ENCODE assay signal across 17 cellular contexts in genomic region chr1:3327936-3328590, GRCh38.
DNase-seq lines count a peak whose midpoint lies in the region; ATAC-seq and TF ChIP-seq lines count a peak whose summit lies in the region.
"Had no signal": no experiment of that assay in that cellular context is flagged by ENCODE, and none has a peak within 500 bp of the region (broad histone marks: within the 10 kb centered on the region; RNA-seq: fewer than 3 reads in every experiment).

No MANE protein-coding gene starts in this region.

- no peak overlapping the region for H2BK120ac ChIP-seq in neuronal stem cell (ENCODE audit: low read depth, low read length)

- H3K14ac ChIP-seq in neuronal stem cell (ENCODE audit: low read length) = peak overlapping the region; percentile 31

- no peak overlapping the region for H3K9ac ChIP-seq in neuronal stem cell (ENCODE audit: low read depth, low read length, poor library complexity)
- H3K9ac ChIP-seq: KMS-11, SK-N-SH had no signal

- peaks cover 13% of the 10 kb centered on the region for H3K27me3 ChIP-seq in SJCRH30
- H3K27me3 ChIP-seq in heart right ventricle = peaks cover 0 to 35% (median 12%) of the 10 kb centered on the region in 7 donors
- H3K27me3 ChIP-seq in neuronal stem cell (ENCODE audit: control insufficient read depth in 3 of 3, insufficient read depth in 3 of 3, low read depth in 1 of 3, low read length in 3 of 3) = peaks cover 0 to 30% (median 0%) of the 10 kb centered on the region in 3 experiments

- no peaks in the 10 kb centered on the region for H3K79me1 ChIP-seq in neuronal stem cell (ENCODE audit: low read depth, low read length)

- CTCF ChIA-PET in HEK293 (lab: Yijun Ruan, JAX) = interaction anchor here (1.4 kb wide), 1 partner anchor 8 kb away, joined by 6 read pairs; no protein-coding TSS in a partner anchor

- H2BK5ac ChIP-seq in neuronal stem cell (ENCODE audit: low read length) = no peak overlapping the region

- H4K8ac ChIP-seq in neuronal stem cell (ENCODE audit: low read depth, low read length) = no peak overlapping the region

- no peak overlapping the region for H3K4ac ChIP-seq in neuronal stem cell (ENCODE audit: low read length)

- DNase-seq in SJCRH30 = peak; percentile 39 to 70
- DNase-seq in heart right ventricle = peak; percentile 67 to 71
- no peak for DNase-seq in neuronal stem cell (ENCODE audit: low spot score)
- no peak for DNase-seq in NCI-H526 (lab: John Stamatoyannopoulos, UW)
- no peak for DNase-seq in T-helper 2 cell
- DNase-seq in stimulated activated CD4-positive, alpha-beta T cell treated with anti-CD3 and anti-CD28 coated beads, Interleukin-2, amount 100 ng/mL, for 48 hours = no peak
- DNase-seq in RKO (ENCODE audit: low spot score) = no peak
- DNase-seq: C1 segment of cervical spinal cord; CD8-positive, alpha-beta memory T cell; DMS79; NCI-H1436; NCI-H1930; NCI-H345; NCI-H524 treated with DMSO at 0.1 percent for 48 hours; SK-N-SH had no signal

- no peak for TF ChIP-seq CTCF in HEK293 (tag by site-specific recombination; IDR thresholded peaks at IDR 0.05)
- TF ChIP-seq CTCF in heart right ventricle (IDR thresholded peaks at IDR 0.05) = no peak

- POLR2A ChIA-PET in HEK293 (lab: Yijun Ruan, JAX) = no interaction called here

- H3K4me3 ChIP-seq in HEK293 (ENCODE audit: low read depth, low read length) (no peak overlapping the region), SJCRH30 (no peak overlapping the region), heart right ventricle (no peak overlapping the region), neuronal stem cell (ENCODE audit: low read length in 2 of 2) (no peak overlapping the region)

- no peak overlapping the region for H3K4me2 ChIP-seq in neuronal stem cell (ENCODE audit: insufficient read depth, low read length, poor library complexity, severe bottlenecking)
- H3K4me2 ChIP-seq: KMS-11, SK-N-SH had no signal

- H2AK5ac ChIP-seq in neuronal stem cell (ENCODE audit: low read depth, low read length) = peak overlapping the region; percentile 59

- H2AFZ ChIP-seq in neuronal stem cell (ENCODE audit: low read length) = no peak overlapping the region

- peaks cover 9% of the 10 kb centered on the region for H3K4me1 ChIP-seq in HEK293 (ENCODE audit: control insufficient read depth, insufficient read depth, low read length)
- H3K4me1 ChIP-seq in SJCRH30 = peaks cover 26% of the 10 kb centered on the region
- peaks cover 8 to 63% (median 34%) of the 10 kb centered on the region in 9 donors for H3K4me1 ChIP-seq in heart right ventricle
- peaks cover 0 to 26% of the 10 kb centered on the region in 2 donors for H3K4me1 ChIP-seq in neuronal stem cell (ENCODE audit: control insufficient read depth in 2 of 2, insufficient read depth in 1 of 2, low read depth in 1 of 2, low read length in 2 of 2)

- H3K36me3 ChIP-seq in HEK293 (ENCODE audit: control insufficient read depth in 2 of 2, insufficient read depth in 1 of 2, low read length in 2 of 2) (no peaks in the 10 kb centered on the region), SJCRH30 (no peaks in the 10 kb centered on the region), heart right ventricle (no peaks in the 10 kb centered on the region), neuronal stem cell (replicated peaks in 1 of 2; ENCODE audit: control insufficient read depth in 2 of 2, insufficient read depth in 2 of 2, low read length in 2 of 2) (no peaks in the 10 kb centered on the region)

- 33 to 46% methylated on average over 15 of the region's 15 CpGs for WGBS in heart right ventricle, 2 donors
- WGBS in neuronal stem cell (ENCODE audit: extremely low coverage in 2 of 2, insufficient read length in 2 of 2, insufficient replicate concordance in 1 of 2), 2 donors = no CpG with 5 or more reads among the region's 15 CpGs

- H2BK12ac ChIP-seq in neuronal stem cell (ENCODE audit: low read length) = no peak overlapping the region

- peak overlapping the region; percentile 44 for H3K23ac ChIP-seq in neuronal stem cell (ENCODE audit: low read depth, low read length, poor library complexity)

- H3K9me3 ChIP-seq in HEK293 (ENCODE audit: control insufficient read depth, insufficient read depth, low read depth, low read length) = no peaks in the 10 kb centered on the region
- H3K9me3 ChIP-seq in SJCRH30 (replicated peaks) = no peaks in the 10 kb centered on the region
- H3K9me3 ChIP-seq in heart right ventricle = no peaks in the 10 kb centered on the region
- H3K9me3 ChIP-seq in neuronal stem cell (replicated peaks in 1 of 2; ENCODE audit: control insufficient read depth in 2 of 2, insufficient read depth in 1 of 2, low read depth in 1 of 2, low read length in 2 of 2) = no peaks in the 10 kb centered on the region
- H3K9me3 ChIP-seq: SK-N-SH had no signal

- H3K27ac ChIP-seq in HEK293 (ENCODE audit: extremely low read depth, low read depth, low read length) (no peak overlapping the region), SJCRH30 (no peak overlapping the region), heart right ventricle (peak overlapping the region in 9 of 10 donors; percentile 16 to 80 (median 65)), neuronal stem cell (replicated peaks; ENCODE audit: low read length) (no peak overlapping the region)
- H3K27ac ChIP-seq: KMS-11 had no signal

- peak overlapping the region; percentile 66 for H3K18ac ChIP-seq in neuronal stem cell (ENCODE audit: low read length)

- ATAC-seq in heart right ventricle = peak; percentile 44 to 88 (median 79)

- H2BK15ac ChIP-seq in neuronal stem cell (ENCODE audit: low read length) = no peak overlapping the region

- intact Hi-C loops in heart right ventricle (cut with DNase I) = no loop called here

- H4K91ac ChIP-seq in neuronal stem cell (ENCODE audit: low read depth, low read length, poor library complexity) = no peak overlapping the region

TF ChIP-seq in HEK293, 187 proteins besides CTCF, POLR2A, EP300 and RAD21:
- TF ChIP-seq GLIS1 (tag by site-specific recombination; IDR thresholded peaks at IDR 0.05) (peak; percentile 91), ZNF610 (tag by site-specific recombination; IDR thresholded peaks at IDR 0.05; ENCODE audit: borderline replicate concordance) (no peak), SCRT2 (tag by site-specific recombination; IDR thresholded peaks at IDR 0.05) (no peak), ZNF114 (tag by site-specific recombination; IDR thresholded peaks at IDR 0.05) (no peak), ZNF341 (tag by site-specific recombination; IDR thresholded peaks at IDR 0.05; ENCODE audit: low read depth) (peak; percentile 45; the same call in 1 of the 2 replicates)
- TF ChIP-seq, protein P1, sequence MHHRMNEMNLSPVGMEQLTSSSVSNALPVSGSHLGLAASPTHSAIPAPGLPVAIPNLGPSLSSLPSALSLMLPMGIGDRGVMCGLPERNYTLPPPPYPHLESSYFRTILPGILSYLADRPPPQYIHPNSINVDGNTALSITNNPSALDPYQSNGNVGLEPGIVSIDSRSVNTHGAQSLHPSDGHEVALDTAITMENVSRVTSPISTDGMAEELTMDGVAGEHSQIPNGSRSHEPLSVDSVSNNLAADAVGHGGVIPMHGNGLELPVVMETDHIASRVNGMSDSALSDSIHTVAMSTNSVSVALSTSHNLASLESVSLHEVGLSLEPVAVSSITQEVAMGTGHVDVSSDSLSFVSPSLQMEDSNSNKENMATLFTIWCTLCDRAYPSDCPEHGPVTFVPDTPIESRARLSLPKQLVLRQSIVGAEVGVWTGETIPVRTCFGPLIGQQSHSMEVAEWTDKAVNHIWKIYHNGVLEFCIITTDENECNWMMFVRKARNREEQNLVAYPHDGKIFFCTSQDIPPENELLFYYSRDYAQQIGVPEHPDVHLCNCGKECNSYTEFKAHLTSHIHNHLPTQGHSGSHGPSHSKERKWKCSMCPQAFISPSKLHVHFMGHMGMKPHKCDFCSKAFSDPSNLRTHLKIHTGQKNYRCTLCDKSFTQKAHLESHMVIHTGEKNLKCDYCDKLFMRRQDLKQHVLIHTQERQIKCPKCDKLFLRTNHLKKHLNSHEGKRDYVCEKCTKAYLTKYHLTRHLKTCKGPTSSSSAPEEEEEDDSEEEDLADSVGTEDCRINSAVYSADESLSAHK (tag by site-specific recombination; IDR thresholded peaks at IDR 0.05) = peak; percentile 45; the same call in 1 of the 2 replicates

Comparison
In these comparisons a context has a peak if more than half of its experiments do, and no peak if none do; other contexts are left out.
1. H3K27ac ChIP-seq: peak in heart right ventricle (9 of 10); none in HEK293 (single experiment), SJCRH30 (single experiment) and neuronal stem cell (single experiment).
2. DNase-seq: peak in SJCRH30 (2 of 2) and heart right ventricle (2 of 2); none in neuronal stem cell (single experiment), NCI-H526 (0 of 2), T-helper 2 cell (0 of 5), stimulated activated CD4-positive, alpha-beta T cell treated with anti-CD3 and anti-CD28 coated beads, Interleukin-2, amount 100 ng/mL, for 48 hours (0 of 2) and RKO (single experiment).